ENCODE assay signal across 31 cellular contexts in the genomic region with DNA sequence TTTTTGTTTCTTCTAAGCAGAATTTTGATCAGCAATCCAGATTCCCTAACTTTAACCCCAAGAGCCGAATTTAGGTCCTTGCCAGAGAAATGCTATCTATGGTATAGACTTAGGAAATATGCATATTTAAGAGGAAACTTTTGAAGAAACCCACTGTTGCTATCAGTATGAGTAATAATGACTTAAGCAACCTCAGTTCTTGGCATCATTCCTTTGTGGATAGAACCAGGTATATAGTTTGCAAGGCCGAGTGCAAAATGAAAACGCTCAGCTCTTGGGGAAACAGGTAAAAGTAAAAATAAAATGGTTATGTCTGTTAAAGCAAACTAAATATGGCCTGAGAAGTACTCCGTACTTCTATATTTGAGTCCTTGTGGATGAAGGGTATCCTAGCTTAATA.
DNase-seq lines count a peak whose midpoint lies in the region; ATAC-seq, FAIRE-seq and TF ChIP-seq lines count a peak whose summit lies in the region.
"Had no signal": no experiment of that assay in that cellular context is flagged by ENCODE, and none has a peak within 500 bp of the region (broad histone marks: within the 10 kb centered on the region; RNA-seq: fewer than 3 reads in every experiment).

No MANE protein-coding gene starts in this region.

- H3K27ac Mint-ChIP-seq in MCF 10A (ENCODE audit: low read depth, unreplicated experiment) (no peak overlapping the region), astrocyte (ENCODE audit: unreplicated experiment) (no peak overlapping the region)
- H3K27ac Mint-ChIP-seq: CD14-positive monocyte; CD8-positive, alpha-beta memory T cell had no signal

- H3K4me2 ChIP-seq in mammary epithelial cell (ENCODE audit: insufficient read depth, low read depth, low read length) = no peak overlapping the region
- no peak overlapping the region for H3K4me2 ChIP-seq in astrocyte (ENCODE audit: low read length)

- H3K27me3 Mint-ChIP-seq in MCF 10A (ENCODE audit: insufficient read depth, unreplicated experiment) (no peaks in the 10 kb centered on the region), astrocyte (ENCODE audit: low read depth, unreplicated experiment) (no peaks in the 10 kb centered on the region)

- H3K4me1 Mint-ChIP-seq in MCF 10A (ENCODE audit: insufficient read depth, unreplicated experiment) = no peaks in the 10 kb centered on the region
- H3K4me1 Mint-ChIP-seq in astrocyte (ENCODE audit: low read depth, unreplicated experiment) = no peaks in the 10 kb centered on the region
- H3K4me1 Mint-ChIP-seq: CD8-positive, alpha-beta memory T cell had no signal

- BruUV-seq in MCF 10A (replicated peaks; lab: Mats Ljungman, UMichigan) (no TSS peak), mammary epithelial cell (replicated peaks; lab: Mats Ljungman, UMichigan) (no TSS peak)

- H2AFZ ChIP-seq in mammary epithelial cell (ENCODE audit: low read depth, low read length) = no peak overlapping the region
- no peak overlapping the region for H2AFZ ChIP-seq in astrocyte (ENCODE audit: low read depth, low read length)

- no peak for FAIRE-seq in astrocyte (lab: Jason Lieb, UNC)
- FAIRE-seq: GM12892, H54, HepG2, K562 had no signal

- no peaks in the 10 kb centered on the region for H3K9me3 Mint-ChIP-seq in MCF 10A (ENCODE audit: unreplicated experiment)
- H3K9me3 Mint-ChIP-seq in astrocyte (ENCODE audit: unreplicated experiment) = no peaks in the 10 kb centered on the region

- H3K36me3 Mint-ChIP-seq in MCF 10A (ENCODE audit: insufficient read depth, unreplicated experiment) (no peaks in the 10 kb centered on the region), astrocyte (ENCODE audit: low read depth, unreplicated experiment) (no peaks in the 10 kb centered on the region)
- H3K36me3 Mint-ChIP-seq: CD14-positive monocyte; CD8-positive, alpha-beta memory T cell had no signal

- H3K79me2 ChIP-seq in mammary epithelial cell (ENCODE audit: insufficient read depth, low read length) = no peaks in the 10 kb centered on the region
- H3K79me2 ChIP-seq in astrocyte (ENCODE audit: insufficient read depth, low read length) = no peaks in the 10 kb centered on the region

- CTCF ChIA-PET in MCF 10A (lab: Yijun Ruan, JAX) = interaction anchor here (0.7 to 7.4 kb wide), 4 partner anchors 10 to 518 kb away, joined by 3 to 77 read pairs (median 4); no protein-coding TSS in a partner anchor
- CTCF ChIA-PET in mammary epithelial cell (lab: Charles Lee; ENCODE audit: low non-redundant PET) = interaction anchor here (0.6 kb wide), 1 partner anchor 430 kb away, joined by 7 read pairs; no protein-coding TSS in a partner anchor

- H3K4me1 ChIP-seq in mammary epithelial cell (ENCODE audit: insufficient read depth, low read length) (no peaks in the 10 kb centered on the region), astrocyte (ENCODE audit: insufficient read depth, low read length) (peaks cover 8% of the 10 kb centered on the region)
- H3K4me1 ChIP-seq: BE2C had no signal

- H3K27me3 ChIP-seq in mammary epithelial cell (ENCODE audit: insufficient read depth, low read length) = no peaks in the 10 kb centered on the region
- no peaks in the 10 kb centered on the region for H3K27me3 ChIP-seq in astrocyte (ENCODE audit: insufficient read depth, low read length)
- H3K27me3 ChIP-seq: BE2C, MG63, SJCRH30 had no signal

- no peak overlapping the region for H3K27ac ChIP-seq in mammary epithelial cell (ENCODE audit: insufficient read depth, low read depth, low read length)
- no peak overlapping the region for H3K27ac ChIP-seq in astrocyte (ENCODE audit: low read depth, low read length)
- H3K27ac ChIP-seq: 22Rv1, SJCRH30 had no signal

- H3K4me3 ChIP-seq in mammary epithelial cell (replicated peaks in 1 of 3; ENCODE audit: insufficient read depth in 1 of 3, low read depth in 2 of 3, low read length in 3 of 3) (no peak overlapping the region), astrocyte (ENCODE audit: insufficient read depth, low read depth, low read length) (no peak overlapping the region)
- H3K4me3 ChIP-seq: K562, MG63, SJCRH30 had no signal

- POLR2A ChIA-PET in MCF 10A (lab: Yijun Ruan, JAX) = interaction anchor here (0.6 to 1.5 kb wide), 3 partner anchors 141 to 430 kb away, joined by 3 to 10 read pairs (median 4); no protein-coding TSS in a partner anchor

- no peak overlapping the region for H3K4me3 Mint-ChIP-seq in MCF 10A (ENCODE audit: unreplicated experiment)
- H3K4me3 Mint-ChIP-seq in astrocyte (ENCODE audit: unreplicated experiment) = no peak overlapping the region
- H3K4me3 Mint-ChIP-seq: CD14-positive monocyte; CD8-positive, alpha-beta memory T cell had no signal

- H3K36me3 ChIP-seq in mammary epithelial cell (ENCODE audit: insufficient read depth, low read length) (no peaks in the 10 kb centered on the region), astrocyte (ENCODE audit: insufficient read depth, low read length) (no peaks in the 10 kb centered on the region)
- H3K36me3 ChIP-seq: BE2C, MG63, SJCRH30 had no signal

- ATAC-seq in GM21381 (IDR thresholded peaks at IDR 0.05; ENCODE audit: unreplicated experiment) (no peak), HG02970 (IDR thresholded peaks at IDR 0.05; ENCODE audit: low FRiP score, unreplicated experiment) (no peak)
- ATAC-seq: HepG2, K562, Panc1, SK-N-SH treated with all-trans-retinoic acid at 6 μM for 48 hours had no signal

- H4K20me1 ChIP-seq in mammary epithelial cell (ENCODE audit: insufficient read depth, low read length) (no peaks in the 10 kb centered on the region), astrocyte (ENCODE audit: insufficient read depth, low read length) (no peaks in the 10 kb centered on the region)

- in situ Hi-C loops in mammary epithelial cell (cut with MboI; ENCODE audit: low sequenced_read_pairs in 2 of 2) = no loop called here

- TF ChIP-seq CTCF in MCF 10A (IDR thresholded peaks at IDR 0.05; ENCODE audit: unreplicated experiment) (no peak), mammary epithelial cell (conservative IDR thresholded peaks at IDR 0.05 in 1 of 2, IDR thresholded peaks at IDR 0.05 in 1 of 2; ENCODE audit: extremely low read depth in 1 of 2, insufficient read depth in 1 of 2, low read depth in 1 of 2, low read length in 2 of 2) (no peak), astrocyte (IDR thresholded peaks at IDR 0.05; ENCODE audit: insufficient read depth, low read depth, low read length) (no peak)

- dilution Hi-C loops in mammary epithelial cell (cut with HindIII; ENCODE audit: low sequenced_read_pairs) = no loop called here

- intact Hi-C loops in MCF 10A (cut with micrococcal nuclease) (loop anchor here (2.0 kb wide), 1 partner anchor 125 kb away; no protein-coding TSS in a partner anchor), mammary epithelial cell (cut with micrococcal nuclease) (no loop called here)

- peak; percentile 29 for DNase-seq in MCF 10A (ENCODE audit: unreplicated experiment)
- DNase-seq in mammary epithelial cell = no peak
- DNase-seq in astrocyte (ENCODE audit: low read depth) = peak; percentile 61
- DNase-seq in iris pigment epithelial cell (ENCODE audit: low read depth) = peak; percentile 36
- no peak for DNase-seq in NOMO-1 treated with DMSO at 0.1 percent for 48 hours (lab: John Stamatoyannopoulos, UW; ENCODE audit: unreplicated experiment)
- DNase-seq: ACHN; BE2C; CD8-positive, alpha-beta memory T cell; DMS 273 treated with DMSO at 0.1 percent for 48 hours; DMS79; Kasumi-1; MG63; NCI-H1105 treated with DMSO at 0.1 percent for 48 hours; NCI-H146; NCI-H1930; NCI-H2107; NCI-H446 treated with DMSO at 0.1 percent for 48 hours; NCI-H526; NCI-H82; NK-92 treated with Interleukin-12 subunit alpha and Interleukin-12 subunit beta, amount 100 ng/mL, for 24 hours; SJCRH30 had no signal

- H3K9ac ChIP-seq in mammary epithelial cell (ENCODE audit: insufficient read depth, low read length) = no peak overlapping the region
- no peak overlapping the region for H3K9ac ChIP-seq in astrocyte (ENCODE audit: low read length)

- H3K9me3 ChIP-seq in mammary epithelial cell (replicated peaks; ENCODE audit: insufficient read depth, low read length) = no peaks in the 10 kb centered on the region
- H3K9me3 ChIP-seq in astrocyte (ENCODE audit: insufficient read depth, low read depth, low read length) = no peaks in the 10 kb centered on the region
- H3K9me3 ChIP-seq: BE2C, MG63 had no signal

- 64% methylated on average over 4 of the region's 4 CpGs for WGBS in mammary epithelial cell (ENCODE audit: low coverage, missing lambda C conversion rate)

Comparison
In these comparisons a context has a peak if more than half of its experiments do, and no peak if none do; other contexts are left out.
1. DNase-seq: peak in MCF 10A (single experiment), astrocyte (single experiment) and iris pigment epithelial cell (single experiment); none in mammary epithelial cell (single experiment) and NOMO-1 treated with DMSO at 0.1 percent for 48 hours (single experiment).